Comparison of ENCODE assay signal across 8 cellular contexts in the genomic region with DNA sequence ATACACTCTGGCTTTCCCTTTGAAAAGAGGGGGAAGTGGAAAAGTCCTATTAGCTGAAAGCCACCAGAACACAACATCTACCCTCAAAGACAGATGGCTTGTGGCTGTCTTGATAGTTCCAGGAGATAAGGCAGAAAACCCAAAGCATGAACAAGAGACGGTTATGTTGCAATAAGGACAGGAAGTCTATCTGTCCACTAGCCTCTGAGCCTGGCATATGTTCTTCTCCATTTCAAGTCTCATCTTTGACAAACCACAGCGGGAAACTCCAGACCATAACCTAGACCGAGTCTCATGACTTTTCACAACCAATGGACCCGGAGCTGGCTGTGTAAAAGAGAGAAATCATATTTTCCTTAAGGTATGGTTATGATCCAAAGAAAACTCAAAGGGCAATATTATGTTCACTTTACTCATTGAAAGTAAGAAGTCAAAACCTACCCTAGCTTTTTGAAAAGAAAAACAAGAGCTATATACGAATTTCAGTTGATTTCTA. TPM values are rescaled to one million over a fixed set of nuclear protein-coding genes. Genes with fewer than 3 reads are reported as not detected.
A peak's percentile ranks its signal among the peaks of the same experiment; 100 is the strongest.
DNase-seq lines count a peak whose midpoint lies in the region; ATAC-seq and TF ChIP-seq lines count a peak whose summit lies in the region.

No MANE protein-coding gene starts in this region.

- ATAC-seq in GM21447 (IDR thresholded peaks at IDR 0.05; ENCODE audit: unreplicated experiment), result peak; percentile 63
- ATAC-seq in stimulated activated memory B cell treated with anti-CD40 and anti-IgM and Interleukin-4, amounts not matched to agents 10 μg/mL and 1 μg/mL and 100 μg/mL, for 72 hours, result peak; percentile 83

- TF ChIP-seq CTCF in GM13977 (IDR thresholded peaks at IDR 0.05; ENCODE audit: extremely low read depth, insufficient read depth, missing control alignments), result no peak

- H3K36me3 Mint-ChIP-seq in activated CD4-positive, alpha-beta memory T cell treated with anti-CD3 and anti-CD28 coated beads for 36 hours, result peaks cover 24% of the 10 kb centered on the region
- H3K36me3 Mint-ChIP-seq in stimulated activated memory B cell treated with anti-CD40 and anti-IgM and Interleukin-4, amounts not matched to agents 10 μg/mL and 1 μg/mL and 100 μg/mL, for 72 hours, result peaks cover 28% of the 10 kb centered on the region

- peaks cover 54% of the 10 kb centered on the region for H3K4me1 Mint-ChIP-seq in activated CD4-positive, alpha-beta memory T cell treated with anti-CD3 and anti-CD28 coated beads for 36 hours (ENCODE audit: low read depth)
- peaks cover 50% of the 10 kb centered on the region for H3K4me1 Mint-ChIP-seq in stimulated activated memory B cell treated with anti-CD40 and anti-IgM and Interleukin-4, amounts not matched to agents 10 μg/mL and 1 μg/mL and 100 μg/mL, for 72 hours

- H3K9me3 Mint-ChIP-seq in activated CD4-positive, alpha-beta memory T cell treated with anti-CD3 and anti-CD28 coated beads for 36 hours, result no peaks in the 10 kb centered on the region
- H3K9me3 Mint-ChIP-seq in stimulated activated memory B cell treated with anti-CD40 and anti-IgM and Interleukin-4, amounts not matched to agents 10 μg/mL and 1 μg/mL and 100 μg/mL, for 72 hours, result no peaks in the 10 kb centered on the region

- in situ Hi-C loops in GM13977 (cut with MboI; ENCODE audit: low pct_unique_long_range_greater_than_20kb, low sequenced_read_pairs, unreplicated experiment), result no loop called here

- CTCF ChIA-PET in activated CD4-positive, alpha-beta memory T cell treated with anti-CD3 and anti-CD28 coated beads for 36 hours (lab: Charles Lee), result interaction anchor here (0.6 to 3.5 kb wide), 6 partner anchors 14 to 294 kb away, joined by 3 to 22 read pairs (median 4); a partner anchor contains a TSS

- POLR2A ChIA-PET in activated CD4-positive, alpha-beta memory T cell treated with anti-CD3 and anti-CD28 coated beads for 36 hours (lab: Charles Lee), result interaction anchor here (0.6 to 4.9 kb wide), 8 partner anchors 10 to 269 kb away, joined by 3 to 49 read pairs (median 4); a partner anchor contains a TSS

- intact Hi-C loops in activated CD4-positive, alpha-beta memory T cell treated with anti-CD3 and anti-CD28 coated beads for 36 hours (cut with micrococcal nuclease), result loop anchor here (1.0 kb wide), 8 partner anchors 10 to 286 kb away; a partner anchor contains a TSS

- no peak overlapping the region for H3K4me3 ChIP-seq in Jurkat, Clone E6-1 (ENCODE audit: low read length)

- H3K4me3 Mint-ChIP-seq in activated CD4-positive, alpha-beta memory T cell treated with anti-CD3 and anti-CD28 coated beads for 36 hours, result no peak overlapping the region
- peak overlapping the region; percentile 26 for H3K4me3 Mint-ChIP-seq in stimulated activated memory B cell treated with anti-CD40 and anti-IgM and Interleukin-4, amounts not matched to agents 10 μg/mL and 1 μg/mL and 100 μg/mL, for 72 hours

- DNase-seq in GM13977 (ENCODE audit: low spot score) (peak; percentile 63), inferior parietal cortex (ENCODE audit: extremely low spot score) (peak; percentile 76), cerebellum (ENCODE audit: low spot score) (no peak), HuH-7 (ENCODE audit: low spot score) (no peak)
- peak; percentile 95 for DNase-seq in Jurkat, Clone E6-1 (ENCODE audit: low read depth, low spot score)
- DNase-seq in activated CD4-positive, alpha-beta memory T cell treated with anti-CD3 and anti-CD28 coated beads for 36 hours, result peak; percentile 79

- peak overlapping the region; percentile 86 for H3K27ac Mint-ChIP-seq in activated CD4-positive, alpha-beta memory T cell treated with anti-CD3 and anti-CD28 coated beads for 36 hours
- peak overlapping the region; percentile 83 for H3K27ac Mint-ChIP-seq in stimulated activated memory B cell treated with anti-CD40 and anti-IgM and Interleukin-4, amounts not matched to agents 10 μg/mL and 1 μg/mL and 100 μg/mL, for 72 hours

- no peaks in the 10 kb centered on the region for H3K27me3 Mint-ChIP-seq in activated CD4-positive, alpha-beta memory T cell treated with anti-CD3 and anti-CD28 coated beads for 36 hours
- H3K27me3 Mint-ChIP-seq in stimulated activated memory B cell treated with anti-CD40 and anti-IgM and Interleukin-4, amounts not matched to agents 10 μg/mL and 1 μg/mL and 100 μg/mL, for 72 hours, result no peaks in the 10 kb centered on the region

RNA-seq across cellular contexts. Expression of a gene that starts 33.8 kb away (rescaled TPM):
- polyA plus RNA-seq in Jurkat, Clone E6-1 (2012; ENCODE audit: insufficient read depth, insufficient read length), result 1.7 TPM
- 1 to 10 TPM; 8.8 to 8.9 TPM for total RNA-seq in activated CD4-positive, alpha-beta memory T cell treated with anti-CD3 and anti-CD28 coated beads for 36 hours
- total RNA-seq in cerebellum, result 4.4 TPM

Comparison
In these comparisons a context has a peak if more than half of its experiments do, and no peak if none do; other contexts are left out.
1. DNase-seq: peak in GM13977 (single experiment), Jurkat, Clone E6-1 (single experiment), activated CD4-positive, alpha-beta memory T cell treated with anti-CD3 and anti-CD28 coated beads for 36 hours (single experiment) and inferior parietal cortex (single experiment); none in cerebellum (single experiment) and HuH-7 (single experiment).